Comparison of ENCODE assay signal across 1 cellular context in the genomic region with DNA sequence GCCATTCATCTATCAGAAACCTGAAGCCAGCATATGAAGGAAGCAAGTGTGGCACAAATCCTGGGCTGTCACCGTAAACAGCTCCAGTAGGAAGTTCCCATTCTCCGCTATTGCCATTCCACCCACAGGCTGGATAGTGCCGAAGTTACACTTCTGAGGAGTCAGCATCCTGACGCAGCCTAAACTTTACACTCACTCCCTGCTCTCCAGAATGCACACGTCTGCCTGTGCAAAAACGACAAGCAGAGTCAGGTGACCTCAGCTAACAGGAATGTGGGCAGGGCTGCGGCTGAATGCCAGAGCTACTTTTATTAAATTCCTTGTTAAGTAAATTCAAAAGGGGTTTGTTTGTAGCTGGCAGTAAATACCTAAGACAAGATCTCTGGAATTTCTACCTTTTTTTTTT.
TF ChIP-seq lines count a peak whose summit lies in the region.

No MANE protein-coding gene starts in this region.

TF ChIP-seq in HepG2, 621 proteins besides CTCF, POLR2A, EP300 and RAD21 (continued from another document and continues in another):
- TF ChIP-seq ZNF331 (CRISPR knock-in tag; IDR thresholded peaks at IDR 0.05) = 0 out of 2 replicates have a peak, but pooled peaks have one; percentile 39
- TF ChIP-seq RFX5 (IDR thresholded peaks at IDR 0.05; ENCODE audit: low read depth, low read length) = no peak
- no peak for TF ChIP-seq ZNF441 (CRISPR knock-in tag; IDR thresholded peaks at IDR 0.05; ENCODE audit: borderline replicate concordance)
- TF ChIP-seq ZNF460 (CRISPR knock-in tag; IDR thresholded peaks at IDR 0.05; ENCODE audit: borderline replicate concordance) = no peak
- no peak for TF ChIP-seq ZNF619 (CRISPR knock-in tag; IDR thresholded peaks at IDR 0.05)
- TF ChIP-seq ZNF558 (CRISPR knock-in tag; IDR thresholded peaks at IDR 0.05; ENCODE audit: borderline replicate concordance) = no peak
- TF ChIP-seq ZNF18 (CRISPR knock-in tag; IDR thresholded peaks at IDR 0.05; ENCODE audit: insufficient replicate concordance) = no peak
- no peak for TF ChIP-seq ZNF263 (CRISPR knock-in tag; IDR thresholded peaks at IDR 0.05)
- TF ChIP-seq ELF4 (CRISPR knock-in tag; IDR thresholded peaks at IDR 0.05; ENCODE audit: borderline replicate concordance) = no peak
- TF ChIP-seq GATAD2A (CRISPR knock-in tag; IDR thresholded peaks at IDR 0.05) = peak; percentile 28; the same call in 1 of the 2 replicates
- TF ChIP-seq DNMT1 (CRISPR knock-in tag; IDR thresholded peaks at IDR 0.05) = no peak
- TF ChIP-seq THAP11 (CRISPR knock-in tag; IDR thresholded peaks at IDR 0.05) = no peak
- TF ChIP-seq KDM5B (CRISPR knock-in tag; IDR thresholded peaks at IDR 0.05; ENCODE audit: borderline replicate concordance) = no peak
- TF ChIP-seq TAF15 (IDR thresholded peaks at IDR 0.05; ENCODE audit: low read depth, low read length, poor library complexity, severe bottlenecking) = no peak
- no peak for TF ChIP-seq ZNF121 (CRISPR knock-in tag; IDR thresholded peaks at IDR 0.05)
- TF ChIP-seq ZNF17 (CRISPR knock-in tag; IDR thresholded peaks at IDR 0.05) = no peak
- no peak for TF ChIP-seq MATR3 (CRISPR knock-in tag; IDR thresholded peaks at IDR 0.05)
- TF ChIP-seq ZNF264 (CRISPR knock-in tag; IDR thresholded peaks at IDR 0.05) = no peak
- TF ChIP-seq HIVEP1 (CRISPR knock-in tag; IDR thresholded peaks at IDR 0.05) = no peak
- 0 out of 2 replicates have a peak, but pooled peaks have one; percentile 11 for TF ChIP-seq ZNF292 (CRISPR knock-in tag; IDR thresholded peaks at IDR 0.05; ENCODE audit: borderline replicate concordance, low read depth)
- no peak for TF ChIP-seq ZNF24 (IDR thresholded peaks at IDR 0.05)
- no peak for TF ChIP-seq ZNF615 (CRISPR knock-in tag; IDR thresholded peaks at IDR 0.05; ENCODE audit: borderline replicate concordance)
- TF ChIP-seq ZNF766 (CRISPR knock-in tag; IDR thresholded peaks at IDR 0.05; ENCODE audit: borderline replicate concordance) = no peak
- no peak for TF ChIP-seq U2AF1 (optimal IDR thresholded peaks at IDR 0.05; ENCODE audit: low read depth, low read length)
- no peak for TF ChIP-seq MBNL3 (CRISPR knock-in tag; conservative IDR thresholded peaks at IDR 0.05)
- no peak for TF ChIP-seq ARHGAP35 (CRISPR knock-in tag; IDR thresholded peaks at IDR 0.05; ENCODE audit: borderline replicate concordance)
- TF ChIP-seq BCL6 (CRISPR knock-in tag; IDR thresholded peaks at IDR 0.05) = 0 out of 2 replicates have a peak, but pooled peaks have one; percentile 16
- TF ChIP-seq KLF9 (CRISPR knock-in tag; IDR thresholded peaks at IDR 0.05; ENCODE audit: low read depth) = no peak
- 0 out of 2 replicates have a peak, but pooled peaks have one; percentile 51 for TF ChIP-seq RXRB (CRISPR knock-in tag; IDR thresholded peaks at IDR 0.05; ENCODE audit: borderline replicate concordance)
- no peak for TF ChIP-seq PHF8 (CRISPR knock-in tag; IDR thresholded peaks at IDR 0.05)
- TF ChIP-seq, protein P1, sequence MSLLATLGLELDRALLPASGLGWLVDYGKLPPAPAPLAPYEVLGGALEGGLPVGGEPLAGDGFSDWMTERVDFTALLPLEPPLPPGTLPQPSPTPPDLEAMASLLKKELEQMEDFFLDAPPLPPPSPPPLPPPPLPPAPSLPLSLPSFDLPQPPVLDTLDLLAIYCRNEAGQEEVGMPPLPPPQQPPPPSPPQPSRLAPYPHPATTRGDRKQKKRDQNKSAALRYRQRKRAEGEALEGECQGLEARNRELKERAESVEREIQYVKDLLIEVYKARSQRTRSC (CRISPR knock-in tag; IDR thresholded peaks at IDR 0.05; ENCODE audit: low read depth) = no peak
- TF ChIP-seq, protein P2, sequence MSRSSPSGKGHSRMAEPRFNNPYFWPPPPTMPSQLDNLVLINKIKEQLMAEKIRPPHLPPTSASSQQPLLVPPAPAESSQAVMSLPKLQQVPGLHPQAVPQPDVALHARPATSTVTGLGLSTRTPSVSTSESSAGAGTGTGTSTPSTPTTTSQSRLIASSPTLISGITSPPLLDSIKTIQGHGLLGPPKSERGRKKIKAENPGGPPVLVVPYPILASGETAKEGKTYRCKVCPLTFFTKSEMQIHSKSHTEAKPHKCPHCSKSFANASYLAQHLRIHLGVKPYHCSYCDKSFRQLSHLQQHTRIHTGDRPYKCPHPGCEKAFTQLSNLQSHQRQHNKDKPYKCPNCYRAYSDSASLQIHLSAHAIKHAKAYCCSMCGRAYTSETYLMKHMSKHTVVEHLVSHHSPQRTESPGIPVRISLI (CRISPR knock-in tag; IDR thresholded peaks at IDR 0.05; ENCODE audit: borderline replicate concordance) = no peak
- TF ChIP-seq SOX6 (IDR thresholded peaks at IDR 0.05) = no peak
- no peak; the same call in 1 of the 2 replicates for TF ChIP-seq SOX6 (CRISPR knock-in tag; IDR thresholded peaks at IDR 0.05)
- TF ChIP-seq NR0B2 (CRISPR knock-in tag; IDR thresholded peaks at IDR 0.05) = no peak
- TF ChIP-seq ZNF703 (CRISPR knock-in tag; IDR thresholded peaks at IDR 0.05; ENCODE audit: borderline replicate concordance) = no peak
- TF ChIP-seq, protein P3, sequence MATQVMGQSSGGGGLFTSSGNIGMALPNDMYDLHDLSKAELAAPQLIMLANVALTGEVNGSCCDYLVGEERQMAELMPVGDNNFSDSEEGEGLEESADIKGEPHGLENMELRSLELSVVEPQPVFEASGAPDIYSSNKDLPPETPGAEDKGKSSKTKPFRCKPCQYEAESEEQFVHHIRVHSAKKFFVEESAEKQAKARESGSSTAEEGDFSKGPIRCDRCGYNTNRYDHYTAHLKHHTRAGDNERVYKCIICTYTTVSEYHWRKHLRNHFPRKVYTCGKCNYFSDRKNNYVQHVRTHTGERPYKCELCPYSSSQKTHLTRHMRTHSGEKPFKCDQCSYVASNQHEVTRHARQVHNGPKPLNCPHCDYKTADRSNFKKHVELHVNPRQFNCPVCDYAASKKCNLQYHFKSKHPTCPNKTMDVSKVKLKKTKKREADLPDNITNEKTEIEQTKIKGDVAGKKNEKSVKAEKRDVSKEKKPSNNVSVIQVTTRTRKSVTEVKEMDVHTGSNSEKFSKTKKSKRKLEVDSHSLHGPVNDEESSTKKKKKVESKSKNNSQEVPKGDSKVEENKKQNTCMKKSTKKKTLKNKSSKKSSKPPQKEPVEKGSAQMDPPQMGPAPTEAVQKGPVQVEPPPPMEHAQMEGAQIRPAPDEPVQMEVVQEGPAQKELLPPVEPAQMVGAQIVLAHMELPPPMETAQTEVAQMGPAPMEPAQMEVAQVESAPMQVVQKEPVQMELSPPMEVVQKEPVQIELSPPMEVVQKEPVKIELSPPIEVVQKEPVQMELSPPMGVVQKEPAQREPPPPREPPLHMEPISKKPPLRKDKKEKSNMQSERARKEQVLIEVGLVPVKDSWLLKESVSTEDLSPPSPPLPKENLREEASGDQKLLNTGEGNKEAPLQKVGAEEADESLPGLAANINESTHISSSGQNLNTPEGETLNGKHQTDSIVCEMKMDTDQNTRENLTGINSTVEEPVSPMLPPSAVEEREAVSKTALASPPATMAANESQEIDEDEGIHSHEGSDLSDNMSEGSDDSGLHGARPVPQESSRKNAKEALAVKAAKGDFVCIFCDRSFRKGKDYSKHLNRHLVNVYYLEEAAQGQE (IDR thresholded peaks at IDR 0.05; ENCODE audit: borderline replicate concordance in 1 of 2, low read depth in 1 of 2, low read length in 2 of 2) = no peak
- no peak for TF ChIP-seq GLI4 (CRISPR knock-in tag; IDR thresholded peaks at IDR 0.05; ENCODE audit: borderline replicate concordance)
- no peak for TF ChIP-seq ZBTB44 (CRISPR knock-in tag; IDR thresholded peaks at IDR 0.05)
- TF ChIP-seq ZNF253 (CRISPR knock-in tag; IDR thresholded peaks at IDR 0.05; ENCODE audit: borderline replicate concordance) = no peak
- TF ChIP-seq, protein P4, sequence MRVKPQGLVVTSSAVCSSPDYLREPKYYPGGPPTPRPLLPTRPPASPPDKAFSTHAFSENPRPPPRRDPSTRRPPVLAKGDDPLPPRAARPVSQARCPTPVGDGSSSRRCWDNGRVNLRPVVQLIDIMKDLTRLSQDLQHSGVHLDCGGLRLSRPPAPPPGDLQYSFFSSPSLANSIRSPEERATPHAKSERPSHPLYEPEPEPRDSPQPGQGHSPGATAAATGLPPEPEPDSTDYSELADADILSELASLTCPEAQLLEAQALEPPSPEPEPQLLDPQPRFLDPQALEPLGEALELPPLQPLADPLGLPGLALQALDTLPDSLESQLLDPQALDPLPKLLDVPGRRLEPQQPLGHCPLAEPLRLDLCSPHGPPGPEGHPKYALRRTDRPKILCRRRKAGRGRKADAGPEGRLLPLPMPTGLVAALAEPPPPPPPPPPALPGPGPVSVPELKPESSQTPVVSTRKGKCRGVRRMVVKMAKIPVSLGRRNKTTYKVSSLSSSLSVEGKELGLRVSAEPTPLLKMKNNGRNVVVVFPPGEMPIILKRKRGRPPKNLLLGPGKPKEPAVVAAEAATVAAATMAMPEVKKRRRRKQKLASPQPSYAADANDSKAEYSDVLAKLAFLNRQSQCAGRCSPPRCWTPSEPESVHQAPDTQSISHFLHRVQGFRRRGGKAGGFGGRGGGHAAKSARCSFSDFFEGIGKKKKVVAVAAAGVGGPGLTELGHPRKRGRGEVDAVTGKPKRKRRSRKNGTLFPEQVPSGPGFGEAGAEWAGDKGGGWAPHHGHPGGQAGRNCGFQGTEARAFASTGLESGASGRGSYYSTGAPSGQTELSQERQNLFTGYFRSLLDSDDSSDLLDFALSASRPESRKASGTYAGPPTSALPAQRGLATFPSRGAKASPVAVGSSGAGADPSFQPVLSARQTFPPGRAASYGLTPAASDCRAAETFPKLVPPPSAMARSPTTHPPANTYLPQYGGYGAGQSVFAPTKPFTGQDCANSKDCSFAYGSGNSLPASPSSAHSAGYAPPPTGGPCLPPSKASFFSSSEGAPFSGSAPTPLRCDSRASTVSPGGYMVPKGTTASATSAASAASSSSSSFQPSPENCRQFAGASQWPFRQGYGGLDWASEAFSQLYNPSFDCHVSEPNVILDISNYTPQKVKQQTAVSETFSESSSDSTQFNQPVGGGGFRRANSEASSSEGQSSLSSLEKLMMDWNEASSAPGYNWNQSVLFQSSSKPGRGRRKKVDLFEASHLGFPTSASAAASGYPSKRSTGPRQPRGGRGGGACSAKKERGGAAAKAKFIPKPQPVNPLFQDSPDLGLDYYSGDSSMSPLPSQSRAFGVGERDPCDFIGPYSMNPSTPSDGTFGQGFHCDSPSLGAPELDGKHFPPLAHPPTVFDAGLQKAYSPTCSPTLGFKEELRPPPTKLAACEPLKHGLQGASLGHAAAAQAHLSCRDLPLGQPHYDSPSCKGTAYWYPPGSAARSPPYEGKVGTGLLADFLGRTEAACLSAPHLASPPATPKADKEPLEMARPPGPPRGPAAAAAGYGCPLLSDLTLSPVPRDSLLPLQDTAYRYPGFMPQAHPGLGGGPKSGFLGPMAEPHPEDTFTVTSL (CRISPR knock-in tag; IDR thresholded peaks at IDR 0.05; ENCODE audit: borderline replicate concordance) = no peak; the same call in 1 of the 2 replicates
- no peak for TF ChIP-seq NR1H2 (CRISPR knock-in tag; IDR thresholded peaks at IDR 0.05; ENCODE audit: borderline replicate concordance, low read depth)
- TF ChIP-seq ZKSCAN8 (CRISPR knock-in tag; IDR thresholded peaks at IDR 0.05; ENCODE audit: borderline replicate concordance) = no peak; the same call in 1 of the 2 replicates
- TF ChIP-seq ZNF335 (CRISPR knock-in tag; IDR thresholded peaks at IDR 0.05) = no peak
- no peak for TF ChIP-seq KMT2B (CRISPR knock-in tag; IDR thresholded peaks at IDR 0.05)
- TF ChIP-seq, protein P5, sequence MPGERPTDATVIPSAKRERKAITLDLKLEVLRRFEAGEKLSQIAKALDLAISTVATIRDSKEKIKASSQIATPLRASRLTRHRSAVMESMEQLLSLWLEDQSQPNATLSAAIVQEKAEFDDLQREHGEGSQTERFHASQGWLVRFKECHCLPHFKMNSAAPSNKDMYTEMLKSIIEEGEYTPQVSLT (CRISPR knock-in tag; IDR thresholded peaks at IDR 0.05; ENCODE audit: borderline replicate concordance, low read depth) = no peak
- TF ChIP-seq, protein P6, sequence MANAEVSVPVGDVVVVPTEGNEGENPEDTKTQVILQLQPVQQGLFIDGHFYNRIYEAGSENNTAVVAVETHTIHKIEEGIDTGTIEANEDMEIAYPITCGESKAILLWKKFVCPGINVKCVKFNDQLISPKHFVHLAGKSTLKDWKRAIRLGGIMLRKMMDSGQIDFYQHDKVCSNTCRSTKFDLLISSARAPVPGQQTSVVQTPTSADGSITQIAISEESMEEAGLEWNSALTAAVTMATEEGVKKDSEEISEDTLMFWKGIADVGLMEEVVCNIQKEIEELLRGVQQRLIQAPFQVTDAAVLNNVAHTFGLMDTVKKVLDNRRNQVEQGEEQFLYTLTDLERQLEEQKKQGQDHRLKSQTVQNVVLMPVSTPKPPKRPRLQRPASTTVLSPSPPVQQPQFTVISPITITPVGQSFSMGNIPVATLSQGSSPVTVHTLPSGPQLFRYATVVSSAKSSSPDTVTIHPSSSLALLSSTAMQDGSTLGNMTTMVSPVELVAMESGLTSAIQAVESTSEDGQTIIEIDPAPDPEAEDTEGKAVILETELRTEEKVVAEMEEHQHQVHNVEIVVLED (CRISPR knock-in tag; IDR thresholded peaks at IDR 0.05; ENCODE audit: borderline replicate concordance) = no peak
- TF ChIP-seq RAD51 (IDR thresholded peaks at IDR 0.05; ENCODE audit: borderline replicate concordance) = no peak
- TF ChIP-seq ZFP37 (CRISPR knock-in tag; IDR thresholded peaks at IDR 0.05; ENCODE audit: borderline replicate concordance) = peak; percentile 30; the same call in 1 of the 2 replicates
- TF ChIP-seq MIXL1 (CRISPR knock-in tag; IDR thresholded peaks at IDR 0.05) = peak; percentile 41; the same call in 1 of the 2 replicates
- TF ChIP-seq TCF7 (IDR thresholded peaks at IDR 0.05; ENCODE audit: low read depth) = no peak
